In the genomic region with DNA sequence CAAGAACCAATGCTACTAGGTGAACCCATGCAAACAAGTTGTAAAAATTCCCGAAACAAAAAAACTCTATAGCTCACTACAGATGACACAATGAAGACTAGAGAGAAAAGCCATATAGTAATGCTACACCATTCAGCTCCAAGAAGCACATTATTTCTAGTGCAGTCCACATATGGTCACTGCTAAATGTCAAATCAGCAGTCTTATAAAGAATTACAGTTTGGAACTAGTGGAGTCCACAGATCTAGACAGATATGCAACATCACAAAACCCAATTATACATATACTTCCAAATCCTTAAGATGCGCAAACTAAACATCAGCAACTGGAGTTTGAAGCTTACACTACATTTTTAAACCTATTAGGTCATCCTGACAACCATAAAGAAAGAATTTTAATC, we compare ENCODE assay signal across 31 cellular contexts.
"Had no signal": no experiment of that assay in that cellular context is flagged by ENCODE, and none has a peak within 500 bp of the region (broad histone marks: within the 10 kb centered on the region; RNA-seq: fewer than 3 reads in every experiment).

No MANE protein-coding gene starts in this region.

- H3K27ac Mint-ChIP-seq: dendritic cell treated with granulocyte-macrophage colony-stimulating factor and Interleukin-4, amounts not matched to agents 40 ng/mL and 50 ng/mL, for 4 days; endodermal cell; memory B cell; stimulated activated memory B cell treated with anti-CD40 and anti-IgM and Interleukin-4, amounts not matched to agents 10 μg/mL and 1 μg/mL and 100 μg/mL, for 72 hours; type B pancreatic cell had no signal

- H3K27ac ChIP-seq: epithelial cell of prostate, gastroesophageal sphincter, heart left ventricle, hepatocyte, neutrophil, pancreas, prostate gland, right atrium auricular region, sigmoid colon, spleen, testis, tibial artery had no signal

- H3K9me3 ChIP-seq: gastroesophageal sphincter, mucosa of descending colon, neutrophil, pancreas, prostate gland, right atrium auricular region, sigmoid colon, spleen, testis, tibial artery had no signal

- H3K27me3 Mint-ChIP-seq: dendritic cell treated with granulocyte-macrophage colony-stimulating factor and Interleukin-4, amounts not matched to agents 40 ng/mL and 50 ng/mL, for 4 days; memory B cell; naive B cell; natural killer cell treated with Interleukin-12 subunit alpha and Interleukin-12 subunit beta and Interleukin-15 and Interleukin-18, amount 100 ng/mL, for 72 hours; stimulated activated memory B cell treated with anti-CD40 and anti-IgM and Interleukin-4, amounts not matched to agents 10 μg/mL and 1 μg/mL and 100 μg/mL, for 72 hours; type B pancreatic cell had no signal

- H3K4me1 ChIP-seq: prostate gland had no signal

- FAIRE-seq: colon, kidney, pancreas had no signal

- ATAC-seq: esophagus mucosa; gastroesophageal sphincter; heart left ventricle; left lobe of liver; mucosa of descending colon; natural killer cell treated with Interleukin-12 subunit alpha and Interleukin-12 subunit beta and Interleukin-15 and Interleukin-18, amount 100 ng/mL, for 72 hours; pancreas; stimulated activated memory B cell treated with anti-CD40 and anti-IgM and Interleukin-4, amounts not matched to agents 10 μg/mL and 1 μg/mL and 100 μg/mL, for 72 hours; stimulated activated naive CD8-positive, alpha-beta T cell treated with anti-CD3 and anti-CD28 coated beads, Interleukin-15, Interleukin-2, amounts not matched to agents 100 U/mL and 50 U/mL, for 24 hours had no signal

- DNase-seq: effector CD8-positive, alpha-beta T cell; endodermal cell; foreskin fibroblast; heart left ventricle; kidney; mucosa of descending colon; naive B cell; pancreas; sigmoid colon; spleen; stimulated activated CD4-positive, alpha-beta T cell treated with anti-CD3 and anti-CD28 coated beads, Interleukin-4, amount 100 ng/mL, for 4 hours; stimulated activated naive CD8-positive, alpha-beta T cell treated with anti-CD3 and anti-CD28 coated beads, Interleukin-15, Interleukin-2, amounts not matched to agents 100 U/mL and 50 U/mL, for 24 hours; substantia nigra; testis; tibial artery had no signal

- H3K4me3 Mint-ChIP-seq: dendritic cell treated with granulocyte-macrophage colony-stimulating factor and Interleukin-4, amounts not matched to agents 40 ng/mL and 50 ng/mL, for 4 days; endodermal cell; memory B cell; naive B cell; natural killer cell treated with Interleukin-12 subunit alpha and Interleukin-12 subunit beta and Interleukin-15 and Interleukin-18, amount 100 ng/mL, for 72 hours; neural crest cell; stimulated activated memory B cell treated with anti-CD40 and anti-IgM and Interleukin-4, amounts not matched to agents 10 μg/mL and 1 μg/mL and 100 μg/mL, for 72 hours; type B pancreatic cell had no signal

- H3K4me2 ChIP-seq: hepatocyte had no signal

- H3K27me3 ChIP-seq: gastroesophageal sphincter, heart left ventricle, hepatocyte, neutrophil, pancreas, right atrium auricular region, sigmoid colon, spleen, testis, tibial artery had no signal

- H3K9me3 Mint-ChIP-seq: dendritic cell treated with granulocyte-macrophage colony-stimulating factor and Interleukin-4, amounts not matched to agents 40 ng/mL and 50 ng/mL, for 4 days; endodermal cell; memory B cell; naive B cell; natural killer cell treated with Interleukin-12 subunit alpha and Interleukin-12 subunit beta and Interleukin-15 and Interleukin-18, amount 100 ng/mL, for 72 hours; neural crest cell; stimulated activated memory B cell treated with anti-CD40 and anti-IgM and Interleukin-4, amounts not matched to agents 10 μg/mL and 1 μg/mL and 100 μg/mL, for 72 hours; type B pancreatic cell had no signal

- H2AFZ ChIP-seq: hepatocyte had no signal

- H3K36me3 ChIP-seq: pancreas, prostate gland had no signal

- H3K4me3 ChIP-seq: gastroesophageal sphincter, heart left ventricle, hepatocyte, lung, mucosa of descending colon, pancreas, prostate gland, right atrium auricular region, sigmoid colon, spleen, testis, tibial artery had no signal
